In the genomic region with DNA sequence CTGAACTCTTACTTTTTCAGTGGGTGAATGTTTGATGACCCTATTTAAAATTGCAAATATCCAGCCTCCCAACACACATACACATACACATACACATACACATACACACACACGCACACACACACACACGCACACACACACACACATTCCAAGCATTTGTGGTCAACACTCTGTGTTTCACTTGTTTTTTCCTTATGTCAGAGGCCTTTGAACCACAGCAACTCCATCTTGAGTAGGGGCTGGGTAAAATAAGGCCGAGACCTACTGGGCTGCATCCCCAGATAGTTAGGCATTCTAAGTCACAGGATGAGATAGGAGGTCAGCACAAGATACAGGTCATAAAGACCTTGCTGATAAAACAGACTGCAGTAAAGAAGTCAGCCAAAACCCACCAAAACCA, we compare ENCODE assay signal across 1 cellular context.
TF ChIP-seq lines count a peak whose summit lies in the region.
"Not testable (repeated sequence)": the region's sequence is repeated elsewhere in the genome, so short reads cannot be mapped to it uniquely, and the experiment has no call there.

No MANE protein-coding gene starts in this region.

TF ChIP-seq in K562, 482 proteins besides CTCF, POLR2A, EP300 and RAD21 (continued from another document):
- TF ChIP-seq, protein P1, sequence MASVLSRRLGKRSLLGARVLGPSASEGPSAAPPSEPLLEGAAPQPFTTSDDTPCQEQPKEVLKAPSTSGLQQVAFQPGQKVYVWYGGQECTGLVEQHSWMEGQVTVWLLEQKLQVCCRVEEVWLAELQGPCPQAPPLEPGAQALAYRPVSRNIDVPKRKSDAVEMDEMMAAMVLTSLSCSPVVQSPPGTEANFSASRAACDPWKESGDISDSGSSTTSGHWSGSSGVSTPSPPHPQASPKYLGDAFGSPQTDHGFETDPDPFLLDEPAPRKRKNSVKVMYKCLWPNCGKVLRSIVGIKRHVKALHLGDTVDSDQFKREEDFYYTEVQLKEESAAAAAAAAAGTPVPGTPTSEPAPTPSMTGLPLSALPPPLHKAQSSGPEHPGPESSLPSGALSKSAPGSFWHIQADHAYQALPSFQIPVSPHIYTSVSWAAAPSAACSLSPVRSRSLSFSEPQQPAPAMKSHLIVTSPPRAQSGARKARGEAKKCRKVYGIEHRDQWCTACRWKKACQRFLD (CRISPR knock-in tag; IDR thresholded peaks at IDR 0.05), result peak; percentile 92
- TF ChIP-seq SMAD4 (CRISPR knock-in tag; conservative IDR thresholded peaks at IDR 0.05), result peak; percentile 98
- TF ChIP-seq, protein P2, sequence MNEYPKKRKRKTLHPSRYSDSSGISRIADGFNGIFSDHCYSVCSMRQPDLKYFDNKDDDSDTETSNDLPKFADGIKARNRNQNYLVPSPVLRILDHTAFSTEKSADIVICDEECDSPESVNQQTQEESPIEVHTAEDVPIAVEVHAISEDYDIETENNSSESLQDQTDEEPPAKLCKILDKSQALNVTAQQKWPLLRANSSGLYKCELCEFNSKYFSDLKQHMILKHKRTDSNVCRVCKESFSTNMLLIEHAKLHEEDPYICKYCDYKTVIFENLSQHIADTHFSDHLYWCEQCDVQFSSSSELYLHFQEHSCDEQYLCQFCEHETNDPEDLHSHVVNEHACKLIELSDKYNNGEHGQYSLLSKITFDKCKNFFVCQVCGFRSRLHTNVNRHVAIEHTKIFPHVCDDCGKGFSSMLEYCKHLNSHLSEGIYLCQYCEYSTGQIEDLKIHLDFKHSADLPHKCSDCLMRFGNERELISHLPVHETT (CRISPR knock-in tag; conservative IDR thresholded peaks at IDR 0.05 in 1 of 2, IDR thresholded peaks at IDR 0.05 in 1 of 2), result peak in 1 of 2 experiments; percentile 85; a peak in 2 of 4 replicates
- TF ChIP-seq, protein P3, sequence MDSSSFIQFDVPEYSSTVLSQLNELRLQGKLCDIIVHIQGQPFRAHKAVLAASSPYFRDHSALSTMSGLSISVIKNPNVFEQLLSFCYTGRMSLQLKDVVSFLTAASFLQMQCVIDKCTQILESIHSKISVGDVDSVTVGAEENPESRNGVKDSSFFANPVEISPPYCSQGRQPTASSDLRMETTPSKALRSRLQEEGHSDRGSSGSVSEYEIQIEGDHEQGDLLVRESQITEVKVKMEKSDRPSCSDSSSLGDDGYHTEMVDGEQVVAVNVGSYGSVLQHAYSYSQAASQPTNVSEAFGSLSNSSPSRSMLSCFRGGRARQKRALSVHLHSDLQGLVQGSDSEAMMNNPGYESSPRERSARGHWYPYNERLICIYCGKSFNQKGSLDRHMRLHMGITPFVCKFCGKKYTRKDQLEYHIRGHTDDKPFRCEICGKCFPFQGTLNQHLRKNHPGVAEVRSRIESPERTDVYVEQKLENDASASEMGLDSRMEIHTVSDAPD (CRISPR knock-in tag; IDR thresholded peaks at IDR 0.05), result peak; percentile 73; the same call in 1 of the 2 replicates
- TF ChIP-seq MEF2D (tag; conservative IDR thresholded peaks at IDR 0.05; ENCODE audit: low read depth), result peak; percentile 94
- TF ChIP-seq ZNF589 (CRISPR knock-in tag; IDR thresholded peaks at IDR 0.05; ENCODE audit: low read depth), result peak; percentile 89; the same call in 1 of the 2 replicates
- peak; percentile 93 for TF ChIP-seq ZNF175 (CRISPR knock-in tag; IDR thresholded peaks at IDR 0.05; ENCODE audit: low read depth)
- TF ChIP-seq, protein P4, sequence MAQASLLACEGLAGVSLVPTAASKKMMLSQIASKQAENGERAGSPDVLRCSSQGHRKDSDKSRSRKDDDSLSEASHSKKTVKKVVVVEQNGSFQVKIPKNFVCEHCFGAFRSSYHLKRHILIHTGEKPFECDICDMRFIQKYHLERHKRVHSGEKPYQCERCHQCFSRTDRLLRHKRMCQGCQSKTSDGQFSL (CRISPR knock-in tag; IDR thresholded peaks at IDR 0.05), result not testable (repeated sequence)
- TF ChIP-seq, protein P4 (tag; IDR thresholded peaks at IDR 0.05), result peak in 1 of 2 experiments; percentile 96; a peak in 2 of 4 replicates
- peak; percentile 20 for TF ChIP-seq ETS2 (tag; IDR thresholded peaks at IDR 0.05; ENCODE audit: borderline replicate concordance, poor library complexity, severe bottlenecking)
- TF ChIP-seq, protein P5, sequence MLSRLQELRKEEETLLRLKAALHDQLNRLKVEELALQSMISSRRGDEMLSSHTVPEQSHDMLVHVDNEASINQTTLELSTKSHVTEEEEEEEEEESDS (CRISPR knock-in tag; IDR thresholded peaks at IDR 0.05), result 0 out of 2 replicates have a peak, but pooled peaks have one; percentile 14
- TF ChIP-seq KLF13 (tag; IDR thresholded peaks at IDR 0.05; ENCODE audit: borderline replicate concordance, low read depth), result peak; percentile 77; the same call in 1 of the 2 replicates
- TF ChIP-seq TCFL5 (CRISPR knock-in tag; conservative IDR thresholded peaks at IDR 0.05), result 0 out of 2 replicates have a peak, but pooled peaks have one; percentile 22
- TF ChIP-seq SRF (CRISPR knock-in tag; IDR thresholded peaks at IDR 0.05), result 0 out of 4 replicates have a peak, but pooled peaks of 1 of the 2 experiments have one; percentile 55
- TF ChIP-seq HDAC8 (tag; IDR thresholded peaks at IDR 0.05), result peak; percentile 97
- TF ChIP-seq PTTG1 (tag; IDR thresholded peaks at IDR 0.05; ENCODE audit: low read depth), result peak; percentile 94
- TF ChIP-seq, protein P6, sequence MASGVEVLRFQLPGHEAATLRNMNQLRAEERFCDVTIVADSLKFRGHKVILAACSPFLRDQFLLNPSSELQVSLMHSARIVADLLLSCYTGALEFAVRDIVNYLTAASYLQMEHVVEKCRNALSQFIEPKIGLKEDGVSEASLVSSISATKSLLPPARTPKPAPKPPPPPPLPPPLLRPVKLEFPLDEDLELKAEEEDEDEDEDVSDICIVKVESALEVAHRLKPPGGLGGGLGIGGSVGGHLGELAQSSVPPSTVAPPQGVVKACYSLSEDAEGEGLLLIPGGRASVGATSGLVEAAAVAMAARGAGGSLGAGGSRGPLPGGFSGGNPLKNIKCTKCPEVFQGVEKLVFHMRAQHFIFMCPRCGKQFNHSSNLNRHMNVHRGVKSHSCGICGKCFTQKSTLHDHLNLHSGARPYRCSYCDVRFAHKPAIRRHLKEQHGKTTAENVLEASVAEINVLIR (CRISPR knock-in tag; IDR thresholded peaks at IDR 0.05), result peak; percentile 59
- TF ChIP-seq DMBX1 (CRISPR knock-in tag; IDR thresholded peaks at IDR 0.05; ENCODE audit: borderline replicate concordance), result peak; percentile 99
- TF ChIP-seq ZNF584 (CRISPR knock-in tag; IDR thresholded peaks at IDR 0.05; ENCODE audit: low read depth), result peak; percentile 90
TF ChIP-seq in K562: peak in this region for 90; not testable (repeated sequence) for 392.
